Comparison of ENCODE assay signal across 18 cellular contexts in the genomic region with DNA sequence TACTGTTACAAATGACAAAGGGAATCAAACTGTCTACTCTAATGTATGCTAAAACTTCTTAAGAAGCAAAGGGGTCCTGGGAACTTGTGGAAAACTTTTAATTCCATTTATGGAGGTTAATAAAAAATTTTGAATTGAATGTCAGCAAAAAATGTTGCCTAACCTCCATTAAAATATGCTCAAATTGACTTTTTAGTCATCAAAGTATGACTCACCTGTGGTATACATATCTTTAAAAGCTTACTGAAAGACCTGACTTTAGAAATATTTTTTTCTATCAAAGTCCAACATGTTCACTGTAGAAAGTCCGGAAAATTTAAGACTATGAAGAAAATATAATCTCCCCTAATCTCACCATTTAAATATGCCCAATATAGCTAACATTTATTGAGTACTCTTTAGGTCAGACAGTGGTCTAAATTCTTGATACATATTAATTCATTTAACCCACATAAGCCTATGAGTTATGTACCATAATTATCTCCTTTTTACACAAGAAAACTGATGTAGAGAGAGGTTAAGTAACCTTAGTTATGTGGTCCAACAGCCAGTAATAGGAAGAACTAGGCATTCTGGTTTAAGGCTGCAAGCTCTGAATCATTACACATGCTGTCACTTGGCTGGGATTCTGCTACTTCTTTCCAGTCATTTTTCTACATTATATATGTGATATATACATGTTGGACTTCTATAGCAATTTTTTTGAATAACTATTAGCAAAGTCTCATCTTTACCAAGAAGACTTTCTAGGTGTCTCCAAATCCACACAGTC.
DNase-seq lines count a peak whose midpoint lies in the region; ATAC-seq and TF ChIP-seq lines count a peak whose summit lies in the region.
"Had no signal": no experiment of that assay in that cellular context is flagged by ENCODE, and none has a peak within 500 bp of the region (broad histone marks: within the 10 kb centered on the region; RNA-seq: fewer than 3 reads in every experiment).

No MANE protein-coding gene starts in this region.

- no peak for TF ChIP-seq EP300 in sigmoid colon (IDR thresholded peaks at IDR 0.05)

- H3K27me3 Mint-ChIP-seq in CD8-positive, alpha-beta memory T cell, result peaks cover 0 to 2% of the 10 kb centered on the region in 2 donors
- H3K27me3 Mint-ChIP-seq in Caco-2 (ENCODE audit: insufficient read depth, unreplicated experiment), result no peaks in the 10 kb centered on the region
- H3K27me3 Mint-ChIP-seq: activated CD4-positive, alpha-beta T cell treated with anti-CD3 and anti-CD28 coated beads, Interleukin-2, amount 10 ng/mL, durations not matched to agents 7 days and 5 days; activated naive CD8-positive, alpha-beta T cell treated with anti-CD3 and anti-CD28 coated beads, Interleukin-2, amount 50 U/mL, for 24 hours had no signal

- peaks cover 0 to 3% (median 0%) of the 10 kb centered on the region in 5 donors for H3K9me3 Mint-ChIP-seq in CD8-positive, alpha-beta memory T cell
- no peaks in the 10 kb centered on the region for H3K9me3 Mint-ChIP-seq in Caco-2 (ENCODE audit: unreplicated experiment)
- H3K9me3 Mint-ChIP-seq: activated CD4-positive, alpha-beta T cell treated with anti-CD3 and anti-CD28 coated beads, Interleukin-2, amount 10 ng/mL, durations not matched to agents 7 days and 5 days; activated naive CD8-positive, alpha-beta T cell treated with anti-CD3 and anti-CD28 coated beads, Interleukin-2, amount 50 U/mL, for 24 hours had no signal

- DNase-seq in HCEC 1CT (peak; percentile 45), adipocyte (ENCODE audit: low read depth) (peak; percentile 36), fibroblast of mammary gland (ENCODE audit: low read depth) (peak; percentile 71), sigmoid colon (no peak), DMS 273 (lab: John Stamatoyannopoulos, UW; ENCODE audit: unreplicated experiment) (no peak), Caco-2 (no peak), mucosa of descending colon (no peak)
- no peak for DNase-seq in CD8-positive, alpha-beta memory T cell
- DNase-seq: activated CD4-positive, alpha-beta T cell treated with anti-CD3 and anti-CD28 coated beads, Interleukin-2, amount 10 ng/mL, durations not matched to agents 7 days and 5 days; activated effector memory CD4-positive, alpha-beta T cell treated with Interleukin-2 at 50 U/mL for 16 hours; activated naive CD8-positive, alpha-beta T cell treated with anti-CD3 and anti-CD28 coated beads, Interleukin-2, amount 50 U/mL, for 24 hours; erythroblast; head of caudate nucleus; left ventricle myocardium superior; NCI-H524 treated with DMSO at 0.1 percent for 48 hours; spleen; upper lobe of left lung had no signal

- CTCF ChIA-PET in CD8-positive, alpha-beta memory T cell (lab: Charles Lee), result no interaction called here
- CTCF ChIA-PET in Caco-2 (lab: Charles Lee), result interaction anchor here (1.4 kb wide), 1 partner anchor 33 kb away, joined by 3 read pairs; no protein-coding TSS in a partner anchor

- no peak for TF ChIP-seq POLR2A in sigmoid colon (IDR thresholded peaks at IDR 0.05)

- no peaks in the 10 kb centered on the region for H3K36me3 Mint-ChIP-seq in CD8-positive, alpha-beta memory T cell
- H3K36me3 Mint-ChIP-seq in Caco-2 (ENCODE audit: insufficient read depth, unreplicated experiment), result no peaks in the 10 kb centered on the region

- no peaks in the 10 kb centered on the region for H3K9me3 ChIP-seq in adipocyte (ENCODE audit: control insufficient read depth, low read length)
- no peaks in the 10 kb centered on the region for H3K9me3 ChIP-seq in sigmoid colon
- H3K9me3 ChIP-seq in CD8-positive, alpha-beta memory T cell (ENCODE audit: low read length), result no peaks in the 10 kb centered on the region
- H3K9me3 ChIP-seq in Caco-2, result no peaks in the 10 kb centered on the region
- no peaks in the 10 kb centered on the region for H3K9me3 ChIP-seq in mucosa of descending colon
- H3K9me3 ChIP-seq: spleen, upper lobe of left lung had no signal

- H3K9ac ChIP-seq in adipocyte (ENCODE audit: low read length), result no peak overlapping the region

- H3K36me3 ChIP-seq in adipocyte (ENCODE audit: control insufficient read depth, insufficient read depth, low read length, severe bottlenecking), result peaks cover 4% of the 10 kb centered on the region
- no peaks in the 10 kb centered on the region for H3K36me3 ChIP-seq in sigmoid colon
- no peaks in the 10 kb centered on the region for H3K36me3 ChIP-seq in CD8-positive, alpha-beta memory T cell (ENCODE audit: insufficient read depth, low read length)
- no peaks in the 10 kb centered on the region for H3K36me3 ChIP-seq in Caco-2 (ENCODE audit: control insufficient read depth, insufficient read depth, low read length)
- no peaks in the 10 kb centered on the region for H3K36me3 ChIP-seq in mucosa of descending colon (ENCODE audit: low read depth)
- H3K36me3 ChIP-seq: spleen, upper lobe of left lung had no signal

- intact Hi-C loops in sigmoid colon (cut with DNase I) (no loop called here), Caco-2 (cut with micrococcal nuclease; ENCODE audit: unreplicated experiment) (no loop called here), mucosa of descending colon (cut with DNase I, micrococcal nuclease) (no loop called here)

- POLR2A ChIA-PET in CD8-positive, alpha-beta memory T cell (lab: Charles Lee), result no interaction called here
- POLR2A ChIA-PET in Caco-2 (lab: Charles Lee), result no interaction called here

- no peaks in the 10 kb centered on the region for H3K4me1 Mint-ChIP-seq in CD8-positive, alpha-beta memory T cell
- no peaks in the 10 kb centered on the region for H3K4me1 Mint-ChIP-seq in Caco-2 (ENCODE audit: low read depth, unreplicated experiment)
- H3K4me1 Mint-ChIP-seq: activated CD4-positive, alpha-beta T cell treated with anti-CD3 and anti-CD28 coated beads, Interleukin-2, amount 10 ng/mL, durations not matched to agents 7 days and 5 days; activated naive CD8-positive, alpha-beta T cell treated with anti-CD3 and anti-CD28 coated beads, Interleukin-2, amount 50 U/mL, for 24 hours; B cell had no signal

- peak overlapping the region; percentile 16 to 90 (median 77) for H3K27ac ChIP-seq in sigmoid colon
- no peak overlapping the region for H3K27ac ChIP-seq in CD8-positive, alpha-beta memory T cell (ENCODE audit: low read depth, low read length)
- H3K27ac ChIP-seq: spleen, upper lobe of left lung had no signal

- H3K4me3 ChIP-seq in adipocyte (ENCODE audit: low read length) (no peak overlapping the region), fibroblast of mammary gland (ENCODE audit: control insufficient read depth, low read depth, low read length) (no peak overlapping the region), sigmoid colon (no peak overlapping the region), Caco-2 (ENCODE audit: low read depth, low read length) (no peak overlapping the region), mucosa of descending colon (no peak overlapping the region)
- no peak overlapping the region for H3K4me3 ChIP-seq in CD8-positive, alpha-beta memory T cell (ENCODE audit: low read length)
- H3K4me3 ChIP-seq: spleen, upper lobe of left lung had no signal

- ATAC-seq in mucosa of descending colon, result no peak
- ATAC-seq: activated naive CD8-positive, alpha-beta T cell treated with anti-CD3 and anti-CD28 coated beads, Interleukin-2, amount 50 U/mL, for 24 hours; left ventricle myocardium superior had no signal

- no TSS peak for BruUV-seq in Caco-2 (replicated peaks; lab: Mats Ljungman, UMichigan)

- TF ChIP-seq CTCF in fibroblast of mammary gland (conservative IDR thresholded peaks at IDR 0.05; ENCODE audit: control insufficient read depth, insufficient read depth, low read depth, low read length), result no peak
- no peak for TF ChIP-seq CTCF in sigmoid colon (IDR thresholded peaks at IDR 0.05)
- no peak for TF ChIP-seq CTCF in Caco-2 (IDR thresholded peaks at IDR 0.05; ENCODE audit: insufficient read depth in 1 of 2, low read depth in 1 of 2, low read length in 1 of 2, severe bottlenecking in 1 of 2, unreplicated experiment in 1 of 2)
- no peak for TF ChIP-seq CTCF in mucosa of descending colon (IDR thresholded peaks at IDR 0.05)

- 80 to 82% methylated on average over 1 of the region's 1 CpG for WGBS in sigmoid colon, 2 donors

- H3K4me1 ChIP-seq in adipocyte (ENCODE audit: control insufficient read depth, insufficient read depth, low read length), result peaks cover 39% of the 10 kb centered on the region
- peaks cover 0 to 99% (median 78%) of the 10 kb centered on the region in 4 donors for H3K4me1 ChIP-seq in sigmoid colon
- no peaks in the 10 kb centered on the region for H3K4me1 ChIP-seq in CD8-positive, alpha-beta memory T cell (ENCODE audit: insufficient read depth, low read length)
- no peaks in the 10 kb centered on the region for H3K4me1 ChIP-seq in Caco-2
- H3K4me1 ChIP-seq in mucosa of descending colon (ENCODE audit: low read depth), result peaks cover 7% of the 10 kb centered on the region
- H3K4me1 ChIP-seq: spleen, upper lobe of left lung had no signal

- H3K27me3 ChIP-seq in adipocyte (replicated peaks; ENCODE audit: control insufficient read depth, insufficient read depth, low read length) (no peaks in the 10 kb centered on the region), sigmoid colon (no peaks in the 10 kb centered on the region), Caco-2 (replicated peaks; ENCODE audit: control insufficient read depth, insufficient read depth, low read length) (no peaks in the 10 kb centered on the region)
- no peaks in the 10 kb centered on the region for H3K27me3 ChIP-seq in CD8-positive, alpha-beta memory T cell (ENCODE audit: insufficient read depth, low read length, poor library complexity, severe bottlenecking)
- H3K27me3 ChIP-seq: spleen, upper lobe of left lung had no signal

- no peak overlapping the region for H3K4me3 Mint-ChIP-seq in CD8-positive, alpha-beta memory T cell
- no peak overlapping the region for H3K4me3 Mint-ChIP-seq in Caco-2 (ENCODE audit: unreplicated experiment)
- H3K4me3 Mint-ChIP-seq: activated CD4-positive, alpha-beta T cell treated with anti-CD3 and anti-CD28 coated beads, Interleukin-2, amount 10 ng/mL, durations not matched to agents 7 days and 5 days; activated naive CD8-positive, alpha-beta T cell treated with anti-CD3 and anti-CD28 coated beads, Interleukin-2, amount 50 U/mL, for 24 hours; B cell had no signal

- no peak overlapping the region for H3K27ac Mint-ChIP-seq in CD8-positive, alpha-beta memory T cell
- no peak overlapping the region for H3K27ac Mint-ChIP-seq in Caco-2 (ENCODE audit: unreplicated experiment)
- H3K27ac Mint-ChIP-seq: activated CD4-positive, alpha-beta T cell treated with anti-CD3 and anti-CD28 coated beads, Interleukin-2, amount 10 ng/mL, durations not matched to agents 7 days and 5 days; activated naive CD8-positive, alpha-beta T cell treated with anti-CD3 and anti-CD28 coated beads, Interleukin-2, amount 50 U/mL, for 24 hours; B cell had no signal

Comparison
In these comparisons a context has a peak if more than half of its experiments do, and no peak if none do; other contexts are left out.
1. DNase-seq: peak in HCEC 1CT (single experiment), adipocyte (single experiment) and fibroblast of mammary gland (single experiment); none in sigmoid colon (single experiment), DMS 273 (single experiment), CD8-positive, alpha-beta memory T cell (0 of 5), Caco-2 (0 of 2) and mucosa of descending colon (0 of 3).